15 cellular contexts compared by ENCODE assay signal in genomic region chr13:51861728-51862300, GRCh38. TPM values are rescaled to one million over a fixed set of nuclear protein-coding genes. Genes with fewer than 3 reads are reported as not detected.
A peak's percentile ranks its signal among the peaks of the same experiment; 100 is the strongest.
DNase-seq lines count a peak whose midpoint lies in the region; ATAC-seq and TF ChIP-seq lines count a peak whose summit lies in the region.
"Had no signal": no experiment of that assay in that cellular context is flagged by ENCODE, and none has a peak within 500 bp of the region (broad histone marks: within the 10 kb centered on the region; RNA-seq: fewer than 3 reads in every experiment).

CCDC70 (plus strand) TSS chr13:51861969; CDS start chr13:51865412, 3,443 bp downstream.

- no peaks in the 10 kb centered on the region for H3K9me3 Mint-ChIP-seq in MCF 10A (ENCODE audit: unreplicated experiment)
- no peaks in the 10 kb centered on the region for H3K9me3 Mint-ChIP-seq in stimulated activated naive CD8-positive, alpha-beta T cell treated with anti-CD3 and anti-CD28 coated beads, Interleukin-15, Interleukin-2, amounts not matched to agents 100 ng/mL and 50 ng/mL, for 24 hours
- H3K9me3 Mint-ChIP-seq: activated naive CD4-positive, alpha-beta T cell treated with anti-CD3 and anti-CD28 coated beads, Interleukin-2, amount 50 U/mL, for 24 hours had no signal

- no peaks in the 10 kb centered on the region for H3K27me3 ChIP-seq in breast epithelium
- H3K27me3 ChIP-seq: upper lobe of right lung had no signal

- no peaks in the 10 kb centered on the region for H3K4me1 ChIP-seq in breast epithelium
- H3K4me1 ChIP-seq: upper lobe of right lung had no signal

- no peaks in the 10 kb centered on the region for H3K27me3 Mint-ChIP-seq in MCF 10A (ENCODE audit: insufficient read depth, unreplicated experiment)
- H3K27me3 Mint-ChIP-seq in stimulated activated naive CD8-positive, alpha-beta T cell treated with anti-CD3 and anti-CD28 coated beads, Interleukin-15, Interleukin-2, amounts not matched to agents 100 ng/mL and 50 ng/mL, for 24 hours = peaks cover 8% of the 10 kb centered on the region
- H3K27me3 Mint-ChIP-seq: activated naive CD4-positive, alpha-beta T cell treated with anti-CD3 and anti-CD28 coated beads, Interleukin-2, amount 50 U/mL, for 24 hours had no signal

- H3K4me3 Mint-ChIP-seq in MCF 10A (ENCODE audit: unreplicated experiment) = no peak within 1 kb of the TSS
- no peak within 1 kb of the TSS for H3K4me3 Mint-ChIP-seq in stimulated activated naive CD8-positive, alpha-beta T cell treated with anti-CD3 and anti-CD28 coated beads, Interleukin-15, Interleukin-2, amounts not matched to agents 100 ng/mL and 50 ng/mL, for 24 hours
- H3K4me3 Mint-ChIP-seq: activated naive CD4-positive, alpha-beta T cell treated with anti-CD3 and anti-CD28 coated beads, Interleukin-2, amount 50 U/mL, for 24 hours had no signal

- ATAC-seq in GM21529 (IDR thresholded peaks at IDR 0.05; ENCODE audit: unreplicated experiment) = no peak
- no peak for ATAC-seq in GM19035 (IDR thresholded peaks at IDR 0.05; ENCODE audit: unreplicated experiment)
- ATAC-seq in HG03159 (IDR thresholded peaks at IDR 0.05; ENCODE audit: unreplicated experiment) = no peak
- ATAC-seq: upper lobe of right lung had no signal

- no peak within 1 kb of the TSS for H3K4me3 ChIP-seq in breast epithelium
- H3K4me3 ChIP-seq in choroid plexus epithelial cell (ENCODE audit: low read depth, low read length) = no peak within 1 kb of the TSS
- H3K4me3 ChIP-seq: upper lobe of right lung had no signal

- intact Hi-C loops in MCF 10A (cut with micrococcal nuclease) (no loop called here), breast epithelium (cut with DNase I; ENCODE audit: low total_unique reads) (no loop called here)

- peaks cover 4% of the 10 kb centered on the region for H3K36me3 ChIP-seq in breast epithelium
- H3K36me3 ChIP-seq: upper lobe of right lung had no signal

- H3K27ac Mint-ChIP-seq in MCF 10A (ENCODE audit: low read depth, unreplicated experiment) = no peak within 1 kb of the TSS
- peak within 1 kb of the TSS; percentile 33 for H3K27ac Mint-ChIP-seq in stimulated activated naive CD8-positive, alpha-beta T cell treated with anti-CD3 and anti-CD28 coated beads, Interleukin-15, Interleukin-2, amounts not matched to agents 100 ng/mL and 50 ng/mL, for 24 hours
- H3K27ac Mint-ChIP-seq: activated naive CD4-positive, alpha-beta T cell treated with anti-CD3 and anti-CD28 coated beads, Interleukin-2, amount 50 U/mL, for 24 hours had no signal

- TF ChIP-seq CTCF in MCF 10A (IDR thresholded peaks at IDR 0.05; ENCODE audit: unreplicated experiment) (no peak), breast epithelium (IDR thresholded peaks at IDR 0.05) (no peak), RWPE1 (conservative IDR thresholded peaks at IDR 0.05; ENCODE audit: low read depth) (no peak), choroid plexus epithelial cell (conservative IDR thresholded peaks at IDR 0.05; ENCODE audit: low read depth, low read length) (no peak)

- CTCF ChIA-PET in MCF 10A (lab: Yijun Ruan, JAX) (interaction anchor here (0.8 to 1.3 kb wide), 5 partner anchors 10 to 130 kb away, joined by 3 to 4 read pairs (median 3); no protein-coding TSS in a partner anchor), RWPE1 (lab: Yijun Ruan, JAX) (no interaction called here)

- TF ChIP-seq POLR2A in breast epithelium (IDR thresholded peaks at IDR 0.05) = no peak

- POLR2A ChIA-PET in MCF 10A (lab: Yijun Ruan, JAX) (no interaction called here), RWPE1 (lab: Yijun Ruan, JAX; ENCODE audit: low non-redundant PET) (no interaction called here)

- no peaks in the 10 kb centered on the region for H3K4me1 Mint-ChIP-seq in MCF 10A (ENCODE audit: insufficient read depth, unreplicated experiment)
- peaks cover 23% of the 10 kb centered on the region for H3K4me1 Mint-ChIP-seq in stimulated activated naive CD8-positive, alpha-beta T cell treated with anti-CD3 and anti-CD28 coated beads, Interleukin-15, Interleukin-2, amounts not matched to agents 100 ng/mL and 50 ng/mL, for 24 hours (ENCODE audit: low read depth)

- no peaks in the 10 kb centered on the region for H3K9me3 ChIP-seq in breast epithelium
- H3K9me3 ChIP-seq: upper lobe of right lung had no signal

- DNase-seq in MCF 10A (ENCODE audit: unreplicated experiment) (peak; percentile 21), breast epithelium (ENCODE audit: low spot score in 2 of 2) (no peak), RWPE1 (ENCODE audit: low spot score) (peak; percentile 41), choroid plexus epithelial cell (ENCODE audit: low read depth) (peak; percentile 29)
- DNase-seq: effector memory CD4-positive, alpha-beta T cell; mesenchymal stem cell; NCI-H2107; OCI-M1; upper lobe of right lung had no signal

- H3K27ac ChIP-seq in breast epithelium (no peak within 1 kb of the TSS), RWPE1 (no peak within 1 kb of the TSS)
- H3K27ac ChIP-seq: upper lobe of right lung had no signal

- H3K36me3 Mint-ChIP-seq in MCF 10A (ENCODE audit: insufficient read depth, unreplicated experiment) = no peaks in the 10 kb centered on the region
- H3K36me3 Mint-ChIP-seq in stimulated activated naive CD8-positive, alpha-beta T cell treated with anti-CD3 and anti-CD28 coated beads, Interleukin-15, Interleukin-2, amounts not matched to agents 100 ng/mL and 50 ng/mL, for 24 hours (ENCODE audit: low read depth) = no peaks in the 10 kb centered on the region
- H3K36me3 Mint-ChIP-seq: activated naive CD4-positive, alpha-beta T cell treated with anti-CD3 and anti-CD28 coated beads, Interleukin-2, amount 50 U/mL, for 24 hours had no signal

- BruUV-seq in MCF 10A (replicated peaks; lab: Mats Ljungman, UMichigan) = no TSS peak

RNA-seq across cellular contexts. Expression of gene CCDC70, which starts in this region (rescaled TPM):
- not detected in 2 replicates for total RNA-seq in MCF 10A (2022)
- not detected for total RNA-seq in breast epithelium
- total RNA-seq: pulmonary artery endothelial cell, upper lobe of right lung had no signal

Comparison
In these comparisons a context has a peak if more than half of its experiments do, and no peak if none do; other contexts are left out.
1. Peak in DNase-seq in MCF 10A; RNA of the gene not detected or under 1 TPM.
2. DNase-seq: peak in RWPE1 (single experiment) and choroid plexus epithelial cell (single experiment); none in breast epithelium (0 of 2).